ENCODE assay signal across 14 cellular contexts in genomic region chr2:24403168-24403850, GRCh38.
"Had no signal": no experiment of that assay in that cellular context is flagged by ENCODE, and none has a peak within 500 bp of the region (broad histone marks: within the 10 kb centered on the region; RNA-seq: fewer than 3 reads in every experiment).

No MANE protein-coding gene starts in this region.

- H3K9me3 ChIP-seq: sigmoid colon had no signal

- H3K27me3 ChIP-seq: cardiac muscle cell had no signal

- H3K27ac Mint-ChIP-seq: memory B cell; stimulated activated naive B cell treated with anti-CD40 and anti-IgM and Interleukin-4, amounts not matched to agents 10 μg/mL and 1 μg/mL and 100 μg/mL, for 72 hours had no signal

- H3K36me3 Mint-ChIP-seq: memory B cell; stimulated activated naive B cell treated with anti-CD40 and anti-IgM and Interleukin-4, amounts not matched to agents 10 μg/mL and 1 μg/mL and 100 μg/mL, for 72 hours had no signal

- H3K4me1 Mint-ChIP-seq: stimulated activated naive B cell treated with anti-CD40 and anti-IgM and Interleukin-4, amounts not matched to agents 10 μg/mL and 1 μg/mL and 100 μg/mL, for 72 hours had no signal

- H3K27ac ChIP-seq: cardiac muscle cell, upper lobe of left lung, VCaP had no signal

- H3K4me2 ChIP-seq: smooth muscle cell had no signal

- H3K4me3 Mint-ChIP-seq: memory B cell; neural crest cell; stimulated activated naive B cell treated with anti-CD40 and anti-IgM and Interleukin-4, amounts not matched to agents 10 μg/mL and 1 μg/mL and 100 μg/mL, for 72 hours had no signal

- H3K4me3 ChIP-seq: cardiac muscle cell, smooth muscle cell had no signal

- H3K36me3 ChIP-seq: cardiac muscle cell, sigmoid colon, upper lobe of left lung had no signal

- DNase-seq: activated CD4-positive, CD25-positive, alpha-beta regulatory T cell treated with anti-CD3 and anti-CD28 coated beads, Interleukin-2, amount 50 U/mL, for 72 hours; activated CD8-positive, alpha-beta memory T cell treated with anti-CD3 and anti-CD28 coated beads, Interleukin-2, amount 50 U/mL, for 48 hours; activated naive CD4-positive, alpha-beta T cell treated with Interleukin-2 at 50 U/mL for 16 hours; activated T-cell treated with anti-CD3 and anti-CD28 coated beads, Interleukin-2, amount 50 U/mL, for 48 hours; left ventricle myocardium superior; sigmoid colon; stimulated activated CD4-positive, alpha-beta T cell treated with anti-CD3 and anti-CD28 coated beads, Interleukin-15, amount 100 ng/mL, for 24 hours; stimulated activated naive B cell treated with anti-CD40 and anti-IgM and Interleukin-4, amounts not matched to agents 10 μg/mL and 1 μg/mL and 100 μg/mL, for 72 hours had no signal

- ATAC-seq: left ventricle myocardium superior; stimulated activated naive B cell treated with anti-CD40 and anti-IgM and Interleukin-4, amounts not matched to agents 10 μg/mL and 1 μg/mL and 100 μg/mL, for 72 hours had no signal

- H3K9me3 Mint-ChIP-seq: memory B cell; neural crest cell; stimulated activated naive B cell treated with anti-CD40 and anti-IgM and Interleukin-4, amounts not matched to agents 10 μg/mL and 1 μg/mL and 100 μg/mL, for 72 hours had no signal
